ENCODE assay signal across 8 cellular contexts in the genomic region with DNA sequence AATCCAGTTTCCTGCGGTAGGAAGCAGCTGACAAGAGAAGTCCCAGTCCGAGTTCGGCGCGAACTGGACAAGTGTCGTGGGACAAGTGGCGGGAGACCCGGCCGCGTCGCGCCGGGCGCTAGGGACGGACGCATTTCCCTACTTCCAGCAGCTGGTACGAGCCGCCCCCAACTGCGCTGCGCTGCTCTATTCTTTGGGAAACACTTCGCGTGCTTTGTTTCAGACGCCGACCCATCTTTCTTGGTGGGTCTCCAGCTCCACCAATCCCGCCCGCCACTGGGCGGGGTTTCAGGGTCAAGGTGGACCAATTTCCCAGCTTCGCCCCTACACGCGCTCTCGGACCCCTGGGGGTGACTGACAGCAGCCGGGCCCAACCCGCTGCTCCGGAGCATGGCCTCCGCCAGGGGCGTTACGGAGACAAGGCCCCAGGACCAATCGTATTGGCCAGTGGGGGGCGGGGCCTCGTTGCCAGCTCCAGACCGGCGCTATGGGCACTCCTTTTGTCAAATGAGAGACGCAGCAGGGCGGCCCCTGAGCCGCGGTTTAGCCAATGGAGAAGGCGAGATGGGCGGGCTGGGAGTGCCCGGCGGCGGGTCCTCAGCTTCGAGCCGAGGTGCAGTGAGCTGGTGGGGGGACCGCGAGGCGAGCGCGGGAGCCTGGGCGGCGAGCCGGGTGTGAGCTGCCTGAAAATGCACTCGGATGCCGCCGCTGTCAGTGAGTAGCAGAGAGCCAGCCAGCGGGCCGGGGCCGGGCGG. TPM values are rescaled to one million over a fixed set of nuclear protein-coding genes. Genes with fewer than 3 reads are reported as not detected.
DNase-seq lines count a peak whose midpoint lies in the region; ATAC-seq and TF ChIP-seq lines count a peak whose summit lies in the region.

A gene (plus strand): TSS at position 600 of the 755 bp plus-strand sequence. CDS start 90 bp downstream, at position 690.

- H3K9me3 Mint-ChIP-seq in CD4-positive, alpha-beta T cell: no peaks in the 10 kb centered on the region

- peak within 1 kb of the TSS; percentile 70 to 82 for H3K4me3 ChIP-seq in left lung

- no peaks in the 10 kb centered on the region for H3K27me3 Mint-ChIP-seq in CD4-positive, alpha-beta T cell

- H3K4me3 Mint-ChIP-seq in CD4-positive, alpha-beta T cell: peak within 1 kb of the TSS; percentile 100

- ATAC-seq in CD4-positive, alpha-beta T cell (ENCODE audit: poor library complexity): peak; percentile 82
- ATAC-seq in GM19397 (IDR thresholded peaks at IDR 0.05; ENCODE audit: unreplicated experiment) (peak; percentile 96), HG03571 (IDR thresholded peaks at IDR 0.05; ENCODE audit: unreplicated experiment) (peak; percentile 94), left lung (peak; percentile 93)

- peak within 1 kb of the TSS; percentile 90 for H3K27ac Mint-ChIP-seq in CD4-positive, alpha-beta T cell

- peak; percentile 92 to 98 (median 97) for DNase-seq in CD4-positive, alpha-beta T cell
- DNase-seq in NCI-H82 (lab: John Stamatoyannopoulos, UW) (peak; percentile 99), dermis blood vessel endothelial cell (peak; percentile 100), left lung (peak; percentile 100)
- DNase-seq in activated CD4-positive, alpha-beta T cell treated with anti-CD3 and anti-CD28 coated beads, Interleukin-2, amount 50 U/mL, for 48 hours: peak; percentile 99
- peak; percentile 97 for DNase-seq in stimulated activated CD4-positive, alpha-beta T cell treated with anti-CD3 and anti-CD28 coated beads, Interleukin-2, amount 100 ng/mL, for 48 hours

- intact Hi-C loops in CD4-positive, alpha-beta T cell (cut with DNase I, micrococcal nuclease): loop anchor here (5.0 to 10.0 kb wide), 4 partner anchors 195 to 1525 kb away; a partner anchor contains a TSS
- intact Hi-C loops in left lung (cut with DNase I): no loop called here

- H3K9me3 ChIP-seq in CD4-positive, alpha-beta T cell (ENCODE audit: control insufficient read depth, low read length): no peaks in the 10 kb centered on the region
- H3K9me3 ChIP-seq in left lung: no peaks in the 10 kb centered on the region

- peak; percentile 26 for TF ChIP-seq CTCF in CD4-positive, alpha-beta T cell (IDR thresholded peaks at IDR 0.05)
- TF ChIP-seq CTCF in left lung (IDR thresholded peaks at IDR 0.05): peak; percentile 23 to 39

- peak within 1 kb of the TSS; percentile 68 for H3K27ac ChIP-seq in CD4-positive, alpha-beta T cell (ENCODE audit: low read depth, low read length)
- peak within 1 kb of the TSS; percentile 93 to 94 for H3K27ac ChIP-seq in left lung

- H3K36me3 Mint-ChIP-seq in CD4-positive, alpha-beta T cell (ENCODE audit: low read depth): peaks cover 10% of the 10 kb centered on the region

- no peaks in the 10 kb centered on the region for H3K36me3 ChIP-seq in left lung

- peaks cover 38% of the 10 kb centered on the region for H3K4me1 Mint-ChIP-seq in CD4-positive, alpha-beta T cell (ENCODE audit: low read depth)

- CTCF ChIA-PET in CD4-positive, alpha-beta T cell (lab: Charles Lee): interaction anchor here (0.8 to 1.6 kb wide), 4 partner anchors 10 to 870 kb away, joined by 3 to 4 read pairs (median 4); no protein-coding TSS in a partner anchor

- H3K27me3 ChIP-seq in CD4-positive, alpha-beta T cell (ENCODE audit: control insufficient read depth, insufficient read depth, low read length): no peaks in the 10 kb centered on the region
- H3K27me3 ChIP-seq in left lung: no peaks in the 10 kb centered on the region

- peaks cover 3 to 11% of the 10 kb centered on the region in 2 donors for H3K4me1 ChIP-seq in left lung

- POLR2A ChIA-PET in CD4-positive, alpha-beta T cell (lab: Charles Lee): interaction anchor here (0.9 to 2.4 kb wide), 11 partner anchors 8 to 880 kb away, joined by 3 to 20 read pairs (median 5); a partner anchor contains a TSS

RNA-seq across cellular contexts. Expression of the gene that starts here (rescaled TPM):
- 10 to 100 TPM; 36.2 to 39.9 TPM for total RNA-seq in CD4-positive, alpha-beta T cell
- total RNA-seq in dermis blood vessel endothelial cell: 38.1 and 47.3 TPM in 2 replicates
- total RNA-seq in left lung: 10 to 100 TPM; 31.6 to 39.5 TPM

Comparison
In these comparisons a context has a peak if more than half of its experiments do, and no peak if none do; other contexts are left out.
1. Peak in every context shown above with its lines: DNase-seq, ATAC-seq, H3K4me3 ChIP-seq and H3K27ac ChIP-seq.
2. intact Hi-C loops: an anchor here in CD4-positive, alpha-beta T cell (5.0 to 10.0 kb wide); none called in left lung.